ENCODE assay signal across 28 cellular contexts in the genomic region with DNA sequence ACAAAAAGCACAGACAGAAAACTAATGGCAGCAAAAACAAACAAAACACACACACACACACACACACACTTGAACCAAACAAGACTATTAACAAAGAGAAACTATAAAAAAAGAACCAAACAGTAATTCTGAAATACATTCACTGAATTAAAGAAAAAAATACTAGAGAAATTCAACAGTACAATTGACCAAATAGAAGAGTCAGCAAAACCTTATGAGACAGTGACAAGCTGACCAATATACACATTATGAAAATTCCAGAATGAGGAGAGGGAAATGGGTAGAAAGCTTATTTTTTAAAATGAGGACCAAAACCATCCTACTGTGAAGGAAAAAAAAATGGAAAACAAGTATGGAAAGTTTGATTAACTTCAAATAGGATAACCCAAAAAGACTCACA.
"Had no signal": no experiment of that assay in that cellular context is flagged by ENCODE, and none has a peak within 500 bp of the region (broad histone marks: within the 10 kb centered on the region; RNA-seq: fewer than 3 reads in every experiment).

No MANE protein-coding gene starts in this region.

- H3K4me1 Mint-ChIP-seq: naive thymus-derived CD8-positive, alpha-beta T cell; stimulated activated memory B cell treated with anti-CD40 and anti-IgM and Interleukin-4, amounts not matched to agents 10 μg/mL and 1 μg/mL and 100 μg/mL, for 72 hours; stimulated activated naive CD8-positive, alpha-beta T cell treated with anti-CD3 and anti-CD28 coated beads, Interleukin-15, amount 100 ng/mL, for 72 hours had no signal

- H3K4me3 ChIP-seq: pancreas, psoas muscle, skin epidermis, smooth muscle cell, spleen, suprapubic skin, testis, tibial artery, transverse colon, upper lobe of left lung, vagina had no signal

- H3K27ac Mint-ChIP-seq: naive B cell; naive thymus-derived CD8-positive, alpha-beta T cell; natural killer cell treated with Interleukin-12 subunit alpha and Interleukin-12 subunit beta and Interleukin-15 and Interleukin-18, amount 100 ng/mL, for 72 hours; stimulated activated memory B cell treated with anti-CD40 and anti-IgM and Interleukin-4, amounts not matched to agents 10 μg/mL and 1 μg/mL and 100 μg/mL, for 72 hours; stimulated activated naive CD8-positive, alpha-beta T cell treated with anti-CD3 and anti-CD28 coated beads, Interleukin-15, amount 100 ng/mL, for 72 hours had no signal

- DNase-seq: naive B cell; naive thymus-derived CD8-positive, alpha-beta T cell; nucleus accumbens; pancreas; psoas muscle; spleen; stimulated activated CD4-positive, alpha-beta T cell treated with anti-CD3 and anti-CD28 coated beads, Interleukin-12 subunit alpha, Interleukin-12 subunit beta, amount 100 ng/mL, for 4 hours; stimulated activated CD4-positive, alpha-beta T cell treated with anti-CD3 and anti-CD28 coated beads, Interleukin-1b, Interleukin-23, amount 100 ng/mL, for 48 hours; stimulated activated CD4-positive, alpha-beta T cell treated with anti-CD3 and anti-CD28 coated beads, Interleukin-4, amount 100 ng/mL, for 1 hour; stimulated activated CD4-positive, alpha-beta T cell treated with anti-CD3 and anti-CD28 coated beads, Interleukin-4, amount 100 ng/mL, for 4 hours; stimulated activated CD8-positive, alpha-beta memory T cell treated with anti-CD3 and anti-CD28 coated beads, Interleukin-4, amount 100 ng/mL, for 48 hours; stimulated activated naive CD4-positive, alpha-beta T cell; stimulated activated naive CD8-positive, alpha-beta T cell treated with anti-CD3 and anti-CD28 coated beads, Interleukin-15, amount 100 ng/mL, for 72 hours; stimulated activated naive CD8-positive, alpha-beta T cell treated with anti-CD3 and anti-CD28 coated beads, Interleukin-15, Interleukin-2, amounts not matched to agents 100 U/mL and 50 U/mL, for 24 hours; substantia nigra; testis; tibial artery; transverse colon; upper lobe of left lung had no signal

- H3K9me3 ChIP-seq: neutrophil, pancreas, psoas muscle, suprapubic skin, testis, transverse colon, upper lobe of left lung, vagina had no signal

- ATAC-seq: naive thymus-derived CD8-positive, alpha-beta T cell; natural killer cell treated with Interleukin-12 subunit alpha and Interleukin-12 subunit beta and Interleukin-15 and Interleukin-18, amount 100 ng/mL, for 72 hours; pancreas; psoas muscle; sciatic nerve; stimulated activated memory B cell treated with anti-CD40 and anti-IgM and Interleukin-4, amounts not matched to agents 10 μg/mL and 1 μg/mL and 100 μg/mL, for 72 hours; stimulated activated naive CD8-positive, alpha-beta T cell treated with anti-CD3 and anti-CD28 coated beads, Interleukin-15, amount 100 ng/mL, for 72 hours; stimulated activated naive CD8-positive, alpha-beta T cell treated with anti-CD3 and anti-CD28 coated beads, Interleukin-15, Interleukin-2, amounts not matched to agents 100 U/mL and 50 U/mL, for 24 hours had no signal

- H3K27me3 ChIP-seq: neutrophil, pancreas, spleen, suprapubic skin, testis, tibial artery, transverse colon, upper lobe of left lung, vagina had no signal

- H3K36me3 ChIP-seq: neutrophil, pancreas, spleen, suprapubic skin, tibial artery, transverse colon, upper lobe of left lung, vagina had no signal

- FAIRE-seq: pancreas, urothelium cell line had no signal

- H3K4me3 Mint-ChIP-seq: naive B cell; naive thymus-derived CD8-positive, alpha-beta T cell; natural killer cell treated with Interleukin-12 subunit alpha and Interleukin-12 subunit beta and Interleukin-15 and Interleukin-18, amount 100 ng/mL, for 72 hours; stimulated activated memory B cell treated with anti-CD40 and anti-IgM and Interleukin-4, amounts not matched to agents 10 μg/mL and 1 μg/mL and 100 μg/mL, for 72 hours; stimulated activated naive CD8-positive, alpha-beta T cell treated with anti-CD3 and anti-CD28 coated beads, Interleukin-15, amount 100 ng/mL, for 72 hours had no signal

- H3K36me3 Mint-ChIP-seq: naive B cell; naive thymus-derived CD8-positive, alpha-beta T cell; stimulated activated memory B cell treated with anti-CD40 and anti-IgM and Interleukin-4, amounts not matched to agents 10 μg/mL and 1 μg/mL and 100 μg/mL, for 72 hours had no signal

- H3K27me3 Mint-ChIP-seq: natural killer cell treated with Interleukin-12 subunit alpha and Interleukin-12 subunit beta and Interleukin-15 and Interleukin-18, amount 100 ng/mL, for 72 hours; stimulated activated memory B cell treated with anti-CD40 and anti-IgM and Interleukin-4, amounts not matched to agents 10 μg/mL and 1 μg/mL and 100 μg/mL, for 72 hours; stimulated activated naive CD8-positive, alpha-beta T cell treated with anti-CD3 and anti-CD28 coated beads, Interleukin-15, amount 100 ng/mL, for 72 hours had no signal

- H3K27ac ChIP-seq: neutrophil, pancreas, psoas muscle, skin epidermis, spleen, suprapubic skin, testis, tibial artery, transverse colon, upper lobe of left lung, vagina had no signal

- H3K4me2 ChIP-seq: smooth muscle cell had no signal

- H3K4me1 ChIP-seq: pancreas, psoas muscle, spleen, suprapubic skin, testis, tibial artery, transverse colon, upper lobe of left lung, vagina had no signal
